In the genomic region with DNA sequence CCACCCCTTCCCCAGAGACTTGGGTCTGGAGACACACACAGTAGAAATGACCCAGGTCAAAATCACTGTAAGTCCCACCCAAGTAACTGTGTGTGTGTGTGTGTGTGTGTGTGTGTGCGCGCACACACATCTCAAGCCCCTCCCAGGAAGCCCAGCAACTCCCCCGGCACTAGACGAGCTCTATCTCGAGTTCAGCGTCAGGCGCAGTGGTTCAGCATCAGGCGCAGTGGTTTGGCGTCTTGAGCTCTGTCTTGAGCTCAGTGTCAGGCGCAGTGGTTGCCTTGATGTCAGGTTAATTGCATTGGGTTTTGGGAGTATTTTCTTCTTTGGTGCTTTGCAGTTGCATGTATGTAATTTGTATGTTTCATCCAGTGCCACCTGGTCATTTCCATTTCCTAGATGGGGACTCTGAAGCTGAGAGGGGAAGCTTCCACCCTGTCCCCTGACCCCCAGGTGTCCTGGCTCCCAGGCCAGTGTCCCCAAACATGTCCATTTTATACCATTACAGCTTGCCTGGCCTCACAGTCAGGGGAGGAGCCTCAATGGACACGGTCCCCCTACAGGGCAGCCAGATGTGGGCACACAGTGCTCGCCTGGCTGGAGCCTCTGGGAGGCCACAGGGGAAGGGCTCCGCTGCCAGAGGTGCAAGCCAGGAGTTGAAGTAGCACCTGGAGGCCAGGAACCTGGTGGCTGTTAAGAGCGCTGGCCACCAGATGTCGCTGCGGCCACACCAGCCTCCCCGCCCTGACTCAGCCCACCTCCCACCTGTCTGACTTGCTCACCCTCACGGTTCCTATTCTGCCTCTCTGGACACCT, we compare ENCODE assay signal across 8 cellular contexts.
DNase-seq lines count a peak whose midpoint lies in the region; ATAC-seq lines count a peak whose summit lies in the region.

No MANE protein-coding gene starts in this region.

- no peak for ATAC-seq in HG03432 (IDR thresholded peaks at IDR 0.05; ENCODE audit: unreplicated experiment)
- ATAC-seq in HG03521 (IDR thresholded peaks at IDR 0.05; ENCODE audit: unreplicated experiment), result no peak

- DNase-seq in EL, result peak; percentile 25
- DNase-seq in LHCN-M2 (ENCODE audit: low read depth), result peak; percentile 14
- peak; percentile 30 for DNase-seq in SKM-1 treated with dmso at 0.1 percent for 144 hours (lab: John Stamatoyannopoulos, UW; ENCODE audit: unreplicated experiment)
- DNase-seq in activated naive CD8-positive, alpha-beta T cell treated with anti-CD3 and anti-CD28 coated beads for 36 hours, result peak; percentile 68
- peak; percentile 88 for DNase-seq in islet precursor cell
- DNase-seq in stimulated activated CD4-positive, alpha-beta T cell treated with anti-CD3 and anti-CD28 coated beads, Interleukin-4, amount 100 ng/mL, for 24 hours, result peak; percentile 69

- H3K36me3 Mint-ChIP-seq in activated naive CD8-positive, alpha-beta T cell treated with anti-CD3 and anti-CD28 coated beads for 36 hours, result no peaks in the 10 kb centered on the region

- peaks cover 2% of the 10 kb centered on the region for H3K4me1 Mint-ChIP-seq in activated naive CD8-positive, alpha-beta T cell treated with anti-CD3 and anti-CD28 coated beads for 36 hours

- H3K9me3 Mint-ChIP-seq in activated naive CD8-positive, alpha-beta T cell treated with anti-CD3 and anti-CD28 coated beads for 36 hours, result no peaks in the 10 kb centered on the region

- H3K4me3 Mint-ChIP-seq in activated naive CD8-positive, alpha-beta T cell treated with anti-CD3 and anti-CD28 coated beads for 36 hours, result no peak overlapping the region

- no peak overlapping the region for H3K27ac Mint-ChIP-seq in activated naive CD8-positive, alpha-beta T cell treated with anti-CD3 and anti-CD28 coated beads for 36 hours

- no peaks in the 10 kb centered on the region for H3K27me3 Mint-ChIP-seq in activated naive CD8-positive, alpha-beta T cell treated with anti-CD3 and anti-CD28 coated beads for 36 hours

Comparison
In these comparisons a context has a peak if more than half of its experiments do, and no peak if none do; other contexts are left out.
1. DNase-seq: peak in every context shown above with its lines; median percentile 88 in islet precursor cell; 69 in stimulated activated CD4-positive, alpha-beta T cell treated with anti-CD3 and anti-CD28 coated beads, Interleukin-4, amount 100 ng/mL, for 24 hours; 68 in activated naive CD8-positive, alpha-beta T cell treated with anti-CD3 and anti-CD28 coated beads for 36 hours; 30 in SKM-1 treated with dmso at 0.1 percent for 144 hours; 25 in EL; 14 in LHCN-M2.